Comparison of ENCODE assay signal across 1 cellular context in the genomic region with DNA sequence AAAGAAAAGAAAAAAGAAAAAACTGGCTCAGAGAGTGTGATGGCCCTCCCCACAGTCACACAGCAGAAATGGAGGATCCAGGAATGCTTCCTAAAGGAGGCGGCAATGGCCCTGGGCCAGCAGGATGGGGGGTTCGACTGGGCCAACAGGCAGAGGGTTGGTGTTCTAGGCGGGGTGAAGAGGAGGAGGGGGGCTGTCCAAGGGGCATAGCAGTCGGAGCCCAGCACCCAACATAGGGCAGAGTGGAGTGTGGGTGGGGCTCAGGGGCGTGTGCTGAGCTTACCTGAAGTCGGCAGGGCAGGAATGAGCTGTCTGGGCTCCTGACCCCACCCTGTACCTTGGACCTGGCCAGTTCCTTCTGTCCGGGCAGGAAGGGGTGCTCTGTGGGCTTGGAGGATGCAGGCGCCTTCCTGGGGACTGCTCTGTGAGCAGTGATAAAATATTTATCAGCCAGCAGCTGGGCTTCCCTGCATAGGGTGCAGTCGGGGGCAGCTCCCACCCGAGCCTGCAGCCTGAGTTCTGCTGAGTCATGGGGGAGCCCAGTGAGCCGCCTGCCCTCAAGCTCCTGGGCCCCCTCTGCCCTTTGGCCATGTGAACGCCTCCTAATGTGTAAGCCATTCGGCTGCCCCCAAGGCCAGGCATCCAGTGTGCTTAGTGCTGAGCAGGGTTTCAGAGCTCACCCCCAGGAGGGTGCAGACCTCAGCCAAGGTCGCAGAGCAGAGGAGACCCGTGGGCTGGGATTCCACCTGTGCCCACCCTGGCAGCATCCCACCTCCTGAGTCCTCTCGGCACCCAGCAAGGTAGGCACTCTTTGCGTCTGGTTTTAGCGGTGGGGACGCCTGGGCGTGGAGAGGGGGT.
TF ChIP-seq lines count a peak whose summit lies in the region.

No MANE protein-coding gene starts in this region.

TF ChIP-seq in HepG2, 621 proteins besides CTCF, POLR2A, EP300 and RAD21 (continued from another document and continues in another):
- TF ChIP-seq, protein P1, sequence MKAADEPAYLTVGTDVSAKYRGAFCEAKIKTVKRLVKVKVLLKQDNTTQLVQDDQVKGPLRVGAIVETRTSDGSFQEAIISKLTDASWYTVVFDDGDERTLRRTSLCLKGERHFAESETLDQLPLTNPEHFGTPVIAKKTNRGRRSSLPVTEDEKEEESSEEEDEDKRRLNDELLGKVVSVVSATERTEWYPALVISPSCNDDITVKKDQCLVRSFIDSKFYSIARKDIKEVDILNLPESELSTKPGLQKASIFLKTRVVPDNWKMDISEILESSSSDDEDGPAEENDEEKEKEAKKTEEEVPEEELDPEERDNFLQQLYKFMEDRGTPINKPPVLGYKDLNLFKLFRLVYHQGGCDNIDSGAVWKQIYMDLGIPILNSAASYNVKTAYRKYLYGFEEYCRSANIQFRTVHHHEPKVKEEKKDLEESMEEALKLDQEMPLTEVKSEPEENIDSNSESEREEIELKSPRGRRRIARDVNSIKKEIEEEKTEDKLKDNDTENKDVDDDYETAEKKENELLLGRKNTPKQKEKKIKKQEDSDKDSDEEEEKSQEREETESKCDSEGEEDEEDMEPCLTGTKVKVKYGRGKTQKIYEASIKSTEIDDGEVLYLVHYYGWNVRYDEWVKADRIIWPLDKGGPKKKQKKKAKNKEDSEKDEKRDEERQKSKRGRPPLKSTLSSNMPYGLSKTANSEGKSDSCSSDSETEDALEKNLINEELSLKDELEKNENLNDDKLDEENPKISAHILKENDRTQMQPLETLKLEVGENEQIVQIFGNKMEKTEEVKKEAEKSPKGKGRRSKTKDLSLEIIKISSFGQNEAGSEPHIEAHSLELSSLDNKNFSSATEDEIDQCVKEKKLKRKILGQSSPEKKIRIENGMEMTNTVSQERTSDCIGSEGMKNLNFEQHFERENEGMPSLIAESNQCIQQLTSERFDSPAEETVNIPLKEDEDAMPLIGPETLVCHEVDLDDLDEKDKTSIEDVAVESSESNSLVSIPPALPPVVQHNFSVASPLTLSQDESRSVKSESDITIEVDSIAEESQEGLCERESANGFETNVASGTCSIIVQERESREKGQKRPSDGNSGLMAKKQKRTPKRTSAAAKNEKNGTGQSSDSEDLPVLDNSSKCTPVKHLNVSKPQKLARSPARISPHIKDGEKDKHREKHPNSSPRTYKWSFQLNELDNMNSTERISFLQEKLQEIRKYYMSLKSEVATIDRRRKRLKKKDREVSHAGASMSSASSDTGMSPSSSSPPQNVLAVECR (CRISPR knock-in tag; IDR thresholded peaks at IDR 0.05; ENCODE audit: borderline replicate concordance), result peak; percentile 72; the same call in 1 of the 2 replicates
- no peak for TF ChIP-seq TP53 (CRISPR knock-in tag; conservative IDR thresholded peaks at IDR 0.05)
- 0 out of 2 replicates have a peak, but pooled peaks have one; percentile 36 for TF ChIP-seq ZNF329 (CRISPR knock-in tag; IDR thresholded peaks at IDR 0.05; ENCODE audit: low read depth)
- TF ChIP-seq ZNF234 (CRISPR knock-in tag; conservative IDR thresholded peaks at IDR 0.05), result no peak
- no peak for TF ChIP-seq ZNF557 (CRISPR knock-in tag; IDR thresholded peaks at IDR 0.05)
- TF ChIP-seq U2AF2 (IDR thresholded peaks at IDR 0.05; ENCODE audit: low read depth, low read length), result no peak
- no peak for TF ChIP-seq ZNF143 (CRISPR knock-in tag; IDR thresholded peaks at IDR 0.05)
- TF ChIP-seq GABPB1 (CRISPR knock-in tag; IDR thresholded peaks at IDR 0.05), result peak; percentile 46; the same call in 1 of the 2 replicates
- no peak for TF ChIP-seq ZNF230 (CRISPR knock-in tag; IDR thresholded peaks at IDR 0.05)
- TF ChIP-seq, protein P2, sequence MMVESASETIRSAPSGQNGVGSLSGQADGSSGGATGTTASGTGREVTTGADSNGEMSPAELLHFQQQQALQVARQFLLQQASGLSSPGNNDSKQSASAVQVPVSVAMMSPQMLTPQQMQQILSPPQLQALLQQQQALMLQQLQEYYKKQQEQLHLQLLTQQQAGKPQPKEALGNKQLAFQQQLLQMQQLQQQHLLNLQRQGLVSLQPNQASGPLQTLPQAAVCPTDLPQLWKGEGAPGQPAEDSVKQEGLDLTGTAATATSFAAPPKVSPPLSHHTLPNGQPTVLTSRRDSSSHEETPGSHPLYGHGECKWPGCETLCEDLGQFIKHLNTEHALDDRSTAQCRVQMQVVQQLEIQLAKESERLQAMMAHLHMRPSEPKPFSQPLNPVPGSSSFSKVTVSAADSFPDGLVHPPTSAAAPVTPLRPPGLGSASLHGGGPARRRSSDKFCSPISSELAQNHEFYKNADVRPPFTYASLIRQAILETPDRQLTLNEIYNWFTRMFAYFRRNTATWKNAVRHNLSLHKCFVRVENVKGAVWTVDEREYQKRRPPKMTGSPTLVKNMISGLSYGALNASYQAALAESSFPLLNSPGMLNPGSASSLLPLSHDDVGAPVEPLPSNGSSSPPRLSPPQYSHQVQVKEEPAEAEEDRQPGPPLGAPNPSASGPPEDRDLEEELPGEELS (CRISPR knock-in tag; IDR thresholded peaks at IDR 0.05), result peak; percentile 39; the same call in 1 of the 2 replicates
- TF ChIP-seq ZNF333 (CRISPR knock-in tag; IDR thresholded peaks at IDR 0.05; ENCODE audit: borderline replicate concordance), result no peak
- TF ChIP-seq ZFP36L1 (CRISPR knock-in tag; IDR thresholded peaks at IDR 0.05), result no peak
- 0 out of 2 replicates have a peak, but pooled peaks have one; percentile 21 for TF ChIP-seq ZNF263 (CRISPR knock-in tag; IDR thresholded peaks at IDR 0.05)
- TF ChIP-seq, protein P3, sequence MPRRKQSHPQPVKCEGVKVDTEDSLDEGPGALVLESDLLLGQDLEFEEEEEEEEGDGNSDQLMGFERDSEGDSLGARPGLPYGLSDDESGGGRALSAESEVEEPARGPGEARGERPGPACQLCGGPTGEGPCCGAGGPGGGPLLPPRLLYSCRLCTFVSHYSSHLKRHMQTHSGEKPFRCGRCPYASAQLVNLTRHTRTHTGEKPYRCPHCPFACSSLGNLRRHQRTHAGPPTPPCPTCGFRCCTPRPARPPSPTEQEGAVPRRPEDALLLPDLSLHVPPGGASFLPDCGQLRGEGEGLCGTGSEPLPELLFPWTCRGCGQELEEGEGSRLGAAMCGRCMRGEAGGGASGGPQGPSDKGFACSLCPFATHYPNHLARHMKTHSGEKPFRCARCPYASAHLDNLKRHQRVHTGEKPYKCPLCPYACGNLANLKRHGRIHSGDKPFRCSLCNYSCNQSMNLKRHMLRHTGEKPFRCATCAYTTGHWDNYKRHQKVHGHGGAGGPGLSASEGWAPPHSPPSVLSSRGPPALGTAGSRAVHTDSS (CRISPR knock-in tag; conservative IDR thresholded peaks at IDR 0.05), result no peak
- TF ChIP-seq, protein P4, sequence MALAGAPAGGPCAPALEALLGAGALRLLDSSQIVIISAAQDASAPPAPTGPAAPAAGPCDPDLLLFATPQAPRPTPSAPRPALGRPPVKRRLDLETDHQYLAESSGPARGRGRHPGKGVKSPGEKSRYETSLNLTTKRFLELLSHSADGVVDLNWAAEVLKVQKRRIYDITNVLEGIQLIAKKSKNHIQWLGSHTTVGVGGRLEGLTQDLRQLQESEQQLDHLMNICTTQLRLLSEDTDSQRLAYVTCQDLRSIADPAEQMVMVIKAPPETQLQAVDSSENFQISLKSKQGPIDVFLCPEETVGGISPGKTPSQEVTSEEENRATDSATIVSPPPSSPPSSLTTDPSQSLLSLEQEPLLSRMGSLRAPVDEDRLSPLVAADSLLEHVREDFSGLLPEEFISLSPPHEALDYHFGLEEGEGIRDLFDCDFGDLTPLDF (CRISPR knock-in tag; IDR thresholded peaks at IDR 0.05), result no peak; the same call in 1 of the 2 replicates
- peak; percentile 65; the same call in 1 of the 2 replicates for TF ChIP-seq BRD4 (CRISPR knock-in tag; IDR thresholded peaks at IDR 0.05)
- 0 out of 3 replicates have a peak, but pooled peaks have one; percentile 50 for TF ChIP-seq MXI1 (IDR thresholded peaks at IDR 0.05; ENCODE audit: borderline replicate concordance, low read depth, low read length)
- TF ChIP-seq, protein P5, sequence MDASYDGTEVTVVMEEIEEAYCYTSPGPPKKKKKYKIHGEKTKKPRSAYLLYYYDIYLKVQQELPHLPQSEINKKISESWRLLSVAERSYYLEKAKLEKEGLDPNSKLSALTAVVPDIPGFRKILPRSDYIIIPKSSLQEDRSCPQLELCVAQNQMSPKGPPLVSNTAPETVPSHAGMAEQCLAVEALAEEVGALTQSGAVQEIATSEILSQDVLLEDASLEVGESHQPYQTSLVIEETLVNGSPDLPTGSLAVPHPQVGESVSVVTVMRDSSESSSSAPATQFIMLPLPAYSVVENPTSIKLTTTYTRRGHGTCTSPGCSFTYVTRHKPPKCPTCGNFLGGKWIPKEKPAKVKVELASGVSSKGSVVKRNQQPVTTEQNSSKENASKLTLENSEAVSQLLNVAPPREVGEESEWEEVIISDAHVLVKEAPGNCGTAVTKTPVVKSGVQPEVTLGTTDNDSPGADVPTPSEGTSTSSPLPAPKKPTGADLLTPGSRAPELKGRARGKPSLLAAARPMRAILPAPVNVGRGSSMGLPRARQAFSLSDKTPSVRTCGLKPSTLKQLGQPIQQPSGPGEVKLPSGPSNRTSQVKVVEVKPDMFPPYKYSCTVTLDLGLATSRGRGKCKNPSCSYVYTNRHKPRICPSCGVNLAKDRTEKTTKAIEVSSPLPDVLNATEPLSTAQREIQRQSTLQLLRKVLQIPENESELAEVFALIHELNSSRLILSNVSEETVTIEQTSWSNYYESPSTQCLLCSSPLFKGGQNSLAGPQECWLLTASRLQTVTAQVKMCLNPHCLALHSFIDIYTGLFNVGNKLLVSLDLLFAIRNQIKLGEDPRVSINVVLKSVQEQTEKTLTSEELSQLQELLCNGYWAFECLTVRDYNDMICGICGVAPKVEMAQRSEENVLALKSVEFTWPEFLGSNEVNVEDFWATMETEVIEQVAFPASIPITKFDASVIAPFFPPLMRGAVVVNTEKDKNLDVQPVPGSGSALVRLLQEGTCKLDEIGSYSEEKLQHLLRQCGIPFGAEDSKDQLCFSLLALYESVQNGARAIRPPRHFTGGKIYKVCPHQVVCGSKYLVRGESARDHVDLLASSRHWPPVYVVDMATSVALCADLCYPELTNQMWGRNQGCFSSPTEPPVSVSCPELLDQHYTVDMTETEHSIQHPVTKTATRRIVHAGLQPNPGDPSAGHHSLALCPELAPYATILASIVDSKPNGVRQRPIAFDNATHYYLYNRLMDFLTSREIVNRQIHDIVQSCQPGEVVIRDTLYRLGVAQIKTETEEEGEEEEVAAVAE (CRISPR knock-in tag; IDR thresholded peaks at IDR 0.05; ENCODE audit: borderline replicate concordance), result no peak
- TF ChIP-seq ZNF30 (CRISPR knock-in tag; IDR thresholded peaks at IDR 0.05), result no peak
- no peak for TF ChIP-seq NR3C1 (CRISPR knock-in tag; IDR thresholded peaks at IDR 0.05)
- TF ChIP-seq ZNF101 (CRISPR knock-in tag; IDR thresholded peaks at IDR 0.05; ENCODE audit: borderline replicate concordance, low read depth), result no peak
- TF ChIP-seq SRY (CRISPR knock-in tag; IDR thresholded peaks at IDR 0.05), result no peak
- TF ChIP-seq FOXJ3 (CRISPR knock-in tag; IDR thresholded peaks at IDR 0.05; ENCODE audit: borderline replicate concordance), result peak; percentile 21; the same call in 1 of the 2 replicates
- no peak for TF ChIP-seq SETDB1 (CRISPR knock-in tag; IDR thresholded peaks at IDR 0.05; ENCODE audit: borderline replicate concordance)
- no peak for TF ChIP-seq ZNF484 (CRISPR knock-in tag; IDR thresholded peaks at IDR 0.05; ENCODE audit: borderline replicate concordance, low read depth)
- peak; percentile 59; the same call in 1 of the 2 replicates for TF ChIP-seq MEIS2 (CRISPR knock-in tag; IDR thresholded peaks at IDR 0.05)
- TF ChIP-seq, protein P6, sequence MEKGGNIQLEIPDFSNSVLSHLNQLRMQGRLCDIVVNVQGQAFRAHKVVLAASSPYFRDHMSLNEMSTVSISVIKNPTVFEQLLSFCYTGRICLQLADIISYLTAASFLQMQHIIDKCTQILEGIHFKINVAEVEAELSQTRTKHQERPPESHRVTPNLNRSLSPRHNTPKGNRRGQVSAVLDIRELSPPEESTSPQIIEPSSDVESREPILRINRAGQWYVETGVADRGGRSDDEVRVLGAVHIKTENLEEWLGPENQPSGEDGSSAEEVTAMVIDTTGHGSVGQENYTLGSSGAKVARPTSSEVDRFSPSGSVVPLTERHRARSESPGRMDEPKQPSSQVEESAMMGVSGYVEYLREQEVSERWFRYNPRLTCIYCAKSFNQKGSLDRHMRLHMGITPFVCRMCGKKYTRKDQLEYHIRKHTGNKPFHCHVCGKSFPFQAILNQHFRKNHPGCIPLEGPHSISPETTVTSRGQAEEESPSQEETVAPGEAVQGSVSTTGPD (CRISPR knock-in tag; IDR thresholded peaks at IDR 0.05), result no peak
- no peak for TF ChIP-seq FOXP1 (IDR thresholded peaks at IDR 0.05)
- no peak for TF ChIP-seq FOXP1 (CRISPR knock-in tag; IDR thresholded peaks at IDR 0.05)
- no peak for TF ChIP-seq FIP1L1 (IDR thresholded peaks at IDR 0.05; ENCODE audit: borderline replicate concordance, insufficient read depth, low read depth, low read length)
- no peak for TF ChIP-seq ZNF605 (CRISPR knock-in tag; IDR thresholded peaks at IDR 0.05)
- no peak for TF ChIP-seq ISX (CRISPR knock-in tag; conservative IDR thresholded peaks at IDR 0.05)
- peak; percentile 81 for TF ChIP-seq SAP130 (CRISPR knock-in tag; IDR thresholded peaks at IDR 0.05; ENCODE audit: low read depth)
- 0 out of 2 replicates have a peak, but pooled peaks have one; percentile 5 for TF ChIP-seq BRCA1 (CRISPR knock-in tag; IDR thresholded peaks at IDR 0.05)
- TF ChIP-seq, protein P7, sequence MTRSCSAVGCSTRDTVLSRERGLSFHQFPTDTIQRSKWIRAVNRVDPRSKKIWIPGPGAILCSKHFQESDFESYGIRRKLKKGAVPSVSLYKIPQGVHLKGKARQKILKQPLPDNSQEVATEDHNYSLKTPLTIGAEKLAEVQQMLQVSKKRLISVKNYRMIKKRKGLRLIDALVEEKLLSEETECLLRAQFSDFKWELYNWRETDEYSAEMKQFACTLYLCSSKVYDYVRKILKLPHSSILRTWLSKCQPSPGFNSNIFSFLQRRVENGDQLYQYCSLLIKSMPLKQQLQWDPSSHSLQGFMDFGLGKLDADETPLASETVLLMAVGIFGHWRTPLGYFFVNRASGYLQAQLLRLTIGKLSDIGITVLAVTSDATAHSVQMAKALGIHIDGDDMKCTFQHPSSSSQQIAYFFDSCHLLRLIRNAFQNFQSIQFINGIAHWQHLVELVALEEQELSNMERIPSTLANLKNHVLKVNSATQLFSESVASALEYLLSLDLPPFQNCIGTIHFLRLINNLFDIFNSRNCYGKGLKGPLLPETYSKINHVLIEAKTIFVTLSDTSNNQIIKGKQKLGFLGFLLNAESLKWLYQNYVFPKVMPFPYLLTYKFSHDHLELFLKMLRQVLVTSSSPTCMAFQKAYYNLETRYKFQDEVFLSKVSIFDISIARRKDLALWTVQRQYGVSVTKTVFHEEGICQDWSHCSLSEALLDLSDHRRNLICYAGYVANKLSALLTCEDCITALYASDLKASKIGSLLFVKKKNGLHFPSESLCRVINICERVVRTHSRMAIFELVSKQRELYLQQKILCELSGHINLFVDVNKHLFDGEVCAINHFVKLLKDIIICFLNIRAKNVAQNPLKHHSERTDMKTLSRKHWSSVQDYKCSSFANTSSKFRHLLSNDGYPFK (CRISPR knock-in tag; IDR thresholded peaks at IDR 0.05; ENCODE audit: borderline replicate concordance), result 0 out of 2 replicates have a peak, but pooled peaks have one; percentile 37
- TF ChIP-seq ARNTL (CRISPR knock-in tag; IDR thresholded peaks at IDR 0.05), result no peak
- TF ChIP-seq PAWR (CRISPR knock-in tag; IDR thresholded peaks at IDR 0.05; ENCODE audit: borderline replicate concordance), result no peak
- no peak for TF ChIP-seq ZNF775 (CRISPR knock-in tag; IDR thresholded peaks at IDR 0.05; ENCODE audit: borderline replicate concordance)
- TF ChIP-seq ZNF34 (CRISPR knock-in tag; IDR thresholded peaks at IDR 0.05; ENCODE audit: borderline replicate concordance), result no peak
- peak; percentile 45; the same call in 1 of the 2 replicates for TF ChIP-seq ZNF350 (CRISPR knock-in tag; IDR thresholded peaks at IDR 0.05; ENCODE audit: borderline replicate concordance, low read depth)
- no peak for TF ChIP-seq NFIB (CRISPR knock-in tag; IDR thresholded peaks at IDR 0.05; ENCODE audit: borderline replicate concordance)
- TF ChIP-seq ZC3H4 (CRISPR knock-in tag; IDR thresholded peaks at IDR 0.05; ENCODE audit: borderline replicate concordance), result peak; percentile 40; the same call in 1 of the 2 replicates
